Comparison of ENCODE assay signal across 1 cellular context in genomic region chr13:50366488-50367174, GRCh38.
TF ChIP-seq lines count a peak whose summit lies in the region.

No MANE protein-coding gene starts in this region.

TF ChIP-seq in GM12878, 131 proteins besides CTCF, POLR2A, EP300 and RAD21 (continued from another document and continues in another):
- no peak for TF ChIP-seq IRF3 (IDR thresholded peaks at IDR 0.05)
- TF ChIP-seq FOXK2 (IDR thresholded peaks at IDR 0.05) = no peak
- TF ChIP-seq CEBPB (IDR thresholded peaks at IDR 0.05; ENCODE audit: borderline replicate concordance in 1 of 2, low read depth in 2 of 2, low read length in 2 of 2) = peak in 1 of 2 experiments; percentile 79; a peak in 1 of 4 replicates
- no peak for TF ChIP-seq CEBPZ (IDR thresholded peaks at IDR 0.05; ENCODE audit: low read depth, low read length)
- no peak for TF ChIP-seq FOS (IDR thresholded peaks at IDR 0.05; ENCODE audit: borderline replicate concordance, extremely low read depth, insufficient read length)
- TF ChIP-seq ZBTB33 (IDR thresholded peaks at IDR 0.05) = no peak
- TF ChIP-seq RAD51 (IDR thresholded peaks at IDR 0.05) = no peak
- peak; percentile 99 for TF ChIP-seq JUNB (IDR thresholded peaks at IDR 0.05)
- TF ChIP-seq MEF2A (IDR thresholded peaks at IDR 0.05; ENCODE audit: insufficient read depth, low read depth, low read length) = peak; percentile 59; the same call in 1 of the 2 replicates
- TF ChIP-seq ZNF687 (IDR thresholded peaks at IDR 0.05) = no peak
- no peak for TF ChIP-seq KDM1A (IDR thresholded peaks at IDR 0.05; ENCODE audit: borderline replicate concordance)
- TF ChIP-seq PKNOX1 (IDR thresholded peaks at IDR 0.05) = no peak
- no peak for TF ChIP-seq STAT3 (IDR thresholded peaks at IDR 0.05; ENCODE audit: low read depth, low read length)
- TF ChIP-seq BCL3 (IDR thresholded peaks at IDR 0.05; ENCODE audit: borderline replicate concordance, insufficient read depth, low read depth, low read length, poor library complexity, severe bottlenecking) = peak; percentile 67
- TF ChIP-seq ZNF207 (IDR thresholded peaks at IDR 0.05; ENCODE audit: borderline replicate concordance) = no peak
- TF ChIP-seq CUX1 (IDR thresholded peaks at IDR 0.05; ENCODE audit: insufficient replicate concordance, low read depth, low read length) = no peak
- TF ChIP-seq RCOR1 (conservative IDR thresholded peaks at IDR 0.05; ENCODE audit: low read depth, low read length) = no peak
- no peak for TF ChIP-seq IRF5 (IDR thresholded peaks at IDR 0.05; ENCODE audit: borderline replicate concordance)
- TF ChIP-seq SPI1 (IDR thresholded peaks at IDR 0.05; ENCODE audit: borderline replicate concordance, insufficient read depth, low read depth, low read length) = no peak
- TF ChIP-seq MTA2 (IDR thresholded peaks at IDR 0.05; ENCODE audit: low read depth) = peak; percentile 84
- TF ChIP-seq MXI1 (IDR thresholded peaks at IDR 0.05; ENCODE audit: low read depth, low read length) = no peak
- peak; percentile 59 for TF ChIP-seq TCF7 (IDR thresholded peaks at IDR 0.05; ENCODE audit: borderline replicate concordance)
- TF ChIP-seq MAX (IDR thresholded peaks at IDR 0.05; ENCODE audit: low read depth, low read length) = no peak
- no peak for TF ChIP-seq ESRRA (IDR thresholded peaks at IDR 0.05; ENCODE audit: low read length)
- no peak for TF ChIP-seq ZBTB4 (CRISPR knock-in tag; IDR thresholded peaks at IDR 0.05)
